1 cellular context compared by ENCODE assay signal in genomic region chr7:7718461-7718860, GRCh38.
TF ChIP-seq lines count a peak whose summit lies in the region.

Gene RPA3 (minus strand): TSS chr7:7718607. CDS start chr7:7640418, 78,189 bp downstream.

TF ChIP-seq in H1, 55 proteins besides CTCF, POLR2A, EP300 and RAD21 (continued from another document):
- TF ChIP-seq POU5F1 (IDR thresholded peaks at IDR 0.05; ENCODE audit: low read depth, low read length) = no peak
- TF ChIP-seq ATF3 (IDR thresholded peaks at IDR 0.05; ENCODE audit: insufficient read depth, low read depth, low read length) = no peak
- no peak for TF ChIP-seq SAP30 (IDR thresholded peaks at IDR 0.05; ENCODE audit: insufficient read depth, insufficient replicate concordance, low read length)
